1 cellular context compared by ENCODE assay signal in genomic region chr18:31652875-31653274, GRCh38.
TF ChIP-seq lines count a peak whose summit lies in the region.

No MANE protein-coding gene starts in this region.

TF ChIP-seq in K562, 482 proteins besides CTCF, POLR2A, EP300 and RAD21 (continued from another document):
- no peak for TF ChIP-seq CBX2 (IDR thresholded peaks at IDR 0.05; ENCODE audit: insufficient read depth, low read length, poor library complexity, severe bottlenecking)
- no peak for TF ChIP-seq ZBTB7A (IDR thresholded peaks at IDR 0.05; ENCODE audit: borderline replicate concordance, control insufficient read depth, low read depth, low read length)
- no peak for TF ChIP-seq ZNF79 (CRISPR knock-in tag; IDR thresholded peaks at IDR 0.05; ENCODE audit: low read depth)
- TF ChIP-seq KAT2B (IDR thresholded peaks at IDR 0.05; ENCODE audit: low read depth, low read length), result no peak
- no peak for TF ChIP-seq ZBTB33 (CRISPR knock-in tag; IDR thresholded peaks at IDR 0.05)
- TF ChIP-seq ZNF764 (CRISPR knock-in tag; IDR thresholded peaks at IDR 0.05; ENCODE audit: low read depth), result no peak
- TF ChIP-seq CHAMP1 (IDR thresholded peaks at IDR 0.05), result no peak
- no peak for TF ChIP-seq HIVEP1 (CRISPR knock-in tag; IDR thresholded peaks at IDR 0.05)
- no peak for TF ChIP-seq FOXP4 (CRISPR knock-in tag; IDR thresholded peaks at IDR 0.05; ENCODE audit: borderline replicate concordance)
- TF ChIP-seq KLF1 (tag; IDR thresholded peaks at IDR 0.05), result no peak
- TF ChIP-seq HLTF (IDR thresholded peaks at IDR 0.05), result no peak
- TF ChIP-seq NFE2L1 (tag; IDR thresholded peaks at IDR 0.05; ENCODE audit: borderline replicate concordance, low read depth), result no peak
- TF ChIP-seq PHF21A (IDR thresholded peaks at IDR 0.05; ENCODE audit: borderline replicate concordance, low read depth), result no peak
- no peak for TF ChIP-seq ATF1 (CRISPR knock-in tag; IDR thresholded peaks at IDR 0.05)
- no peak for TF ChIP-seq ATF1 (tag; IDR thresholded peaks at IDR 0.05)
- TF ChIP-seq PCBP1 (IDR thresholded peaks at IDR 0.05; ENCODE audit: low read depth, low read length, poor library complexity, severe bottlenecking), result no peak
- TF ChIP-seq PBX2 (CRISPR knock-in tag; IDR thresholded peaks at IDR 0.05; ENCODE audit: low read depth), result no peak
- peak; percentile 63 for TF ChIP-seq PBX2 (tag; conservative IDR thresholded peaks at IDR 0.05; ENCODE audit: low read depth)
- no peak for TF ChIP-seq KHSRP (IDR thresholded peaks at IDR 0.05)
